In genomic region chr12:89451876-89452275, GRCh38 we compare ENCODE assay signal across 9 cellular contexts.
DNase-seq lines count a peak whose midpoint lies in the region; ATAC-seq and TF ChIP-seq lines count a peak whose summit lies in the region.
"Had no signal": no experiment of that assay in that cellular context is flagged by ENCODE, and none has a peak within 500 bp of the region (broad histone marks: within the 10 kb centered on the region; RNA-seq: fewer than 3 reads in every experiment).

No MANE protein-coding gene starts in this region.

- no peak for TF ChIP-seq CTCF in MM.1S (IDR thresholded peaks at IDR 0.05; ENCODE audit: low read length)

- H3K9me3 ChIP-seq in MM.1S (replicated peaks; ENCODE audit: insufficient read depth, low read length): no peaks in the 10 kb centered on the region

- H4K20me1 ChIP-seq in MM.1S (ENCODE audit: insufficient read depth, low read length): no peaks in the 10 kb centered on the region

- H3K27ac ChIP-seq in rectal smooth muscle tissue (ENCODE audit: low read depth, low read length) (peak overlapping the region; percentile 95), MM.1S (ENCODE audit: low read length) (no peak overlapping the region)

- no peaks in the 10 kb centered on the region for H3K79me2 ChIP-seq in MM.1S (ENCODE audit: low read length)

- H3K36me3 ChIP-seq in rectal smooth muscle tissue (ENCODE audit: control insufficient read depth, insufficient read depth, low read length) (no peaks in the 10 kb centered on the region), MM.1S (replicated peaks; ENCODE audit: insufficient read depth, low read length) (no peaks in the 10 kb centered on the region)

- H3K27me3 ChIP-seq in rectal smooth muscle tissue (ENCODE audit: control insufficient read depth, insufficient read depth, low read length) (no peaks in the 10 kb centered on the region), MM.1S (replicated peaks; ENCODE audit: insufficient read depth, low read length) (no peaks in the 10 kb centered on the region)

- peaks cover 30% of the 10 kb centered on the region for H3K4me1 ChIP-seq in rectal smooth muscle tissue (ENCODE audit: control insufficient read depth, insufficient read depth, low read length)
- H3K4me1 ChIP-seq in MM.1S (ENCODE audit: low read length): no peaks in the 10 kb centered on the region

- H3K4me3 ChIP-seq in rectal smooth muscle tissue (ENCODE audit: low read length) (no peak overlapping the region), MM.1S (ENCODE audit: low read length) (no peak overlapping the region)

- peak; percentile 73 for ATAC-seq in left ventricle myocardium superior
- ATAC-seq in HG03095 (IDR thresholded peaks at IDR 0.05; ENCODE audit: unreplicated experiment): no peak
- ATAC-seq: T-cell had no signal

- no peaks in the 10 kb centered on the region for H3K9me2 ChIP-seq in MM.1S (replicated peaks; ENCODE audit: insufficient read depth, low read length)

- H3K9ac ChIP-seq in rectal smooth muscle tissue (ENCODE audit: low read length) (no peak overlapping the region), MM.1S (ENCODE audit: low read length) (no peak overlapping the region)

- intact Hi-C loops in left ventricle myocardium superior (cut with micrococcal nuclease): loop anchor here (10.0 kb wide), 1 partner anchor 97 kb away; the partner anchor contains the start of gene DUSP6

- H3F3A ChIP-seq in MM.1S (ENCODE audit: insufficient read depth, low read length): no peaks in the 10 kb centered on the region

- DNase-seq in EL (peak; percentile 90), UCSD-AML1 (lab: John Stamatoyannopoulos, UW; ENCODE audit: unreplicated experiment) (peak; percentile 43), left ventricle myocardium superior (peak; percentile 50), MM.1S (no peak), DMS79 (lab: John Stamatoyannopoulos, UW) (no peak), NCI-H2196 (lab: John Stamatoyannopoulos, UW; ENCODE audit: unreplicated experiment) (no peak)
- DNase-seq: T-cell had no signal

- no peak overlapping the region for H3K4me2 ChIP-seq in MM.1S (ENCODE audit: low read depth, low read length)

- no peak overlapping the region for H2AFZ ChIP-seq in MM.1S (ENCODE audit: low read length)

Comparison
In these comparisons a context has a peak if more than half of its experiments do, and no peak if none do; other contexts are left out.
1. DNase-seq: peak in EL (single experiment), UCSD-AML1 (single experiment) and left ventricle myocardium superior (single experiment); none in MM.1S (single experiment), DMS79 (single experiment) and NCI-H2196 (single experiment).